ENCODE assay signal across 8 cellular contexts in the genomic region with DNA sequence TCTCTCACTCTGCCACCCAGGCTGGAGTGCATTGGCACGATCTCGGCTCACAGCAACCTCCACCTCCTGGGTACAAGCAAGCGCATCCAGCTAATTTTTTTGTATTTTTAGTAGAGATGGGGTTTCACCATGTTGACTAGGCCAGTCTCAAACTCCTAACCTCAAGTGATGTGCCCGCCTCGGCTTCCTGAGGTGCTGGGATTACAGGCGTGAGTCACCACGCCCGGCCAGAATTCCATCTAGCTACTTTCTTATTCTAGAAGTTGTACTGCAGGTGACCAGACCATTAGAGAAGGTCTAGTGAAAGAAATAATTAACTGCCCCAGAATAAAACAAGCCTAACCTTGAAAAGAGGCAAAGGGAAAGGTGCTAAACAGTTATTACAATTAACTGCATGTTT. TPM values are rescaled to one million over a fixed set of nuclear protein-coding genes. Genes with fewer than 3 reads are reported as not detected.
DNase-seq lines count a peak whose midpoint lies in the region; ATAC-seq and TF ChIP-seq lines count a peak whose summit lies in the region.

No MANE protein-coding gene starts in this region.

- peak overlapping the region; percentile 96 to 100 (median 99) for H3K4me3 Mint-ChIP-seq in CD4-positive, CD25-positive, alpha-beta regulatory T cell
- H3K4me3 Mint-ChIP-seq in activated naive CD8-positive, alpha-beta T cell treated with anti-CD3 and anti-CD28 coated beads for 36 hours = peak overlapping the region; percentile 100
- peak overlapping the region; percentile 52 for H3K4me3 Mint-ChIP-seq in mesothelial cell of epicardium

- TF ChIP-seq EP300 in ovary (IDR thresholded peaks at IDR 0.05) = no peak

- H3K27me3 Mint-ChIP-seq in CD4-positive, CD25-positive, alpha-beta regulatory T cell = no peaks in the 10 kb centered on the region
- no peaks in the 10 kb centered on the region for H3K27me3 Mint-ChIP-seq in activated naive CD8-positive, alpha-beta T cell treated with anti-CD3 and anti-CD28 coated beads for 36 hours
- H3K27me3 Mint-ChIP-seq in mesothelial cell of epicardium (ENCODE audit: low read depth) = no peaks in the 10 kb centered on the region

- H3K27ac Mint-ChIP-seq in CD4-positive, CD25-positive, alpha-beta regulatory T cell = peak overlapping the region; percentile 6 to 91 (median 17)
- H3K27ac Mint-ChIP-seq in activated naive CD8-positive, alpha-beta T cell treated with anti-CD3 and anti-CD28 coated beads for 36 hours = peak overlapping the region; percentile 28
- no peak overlapping the region for H3K27ac Mint-ChIP-seq in mesothelial cell of epicardium

- no peak for DNase-seq in CD4-positive, CD25-positive, alpha-beta regulatory T cell
- DNase-seq in HK-2 (ENCODE audit: unreplicated experiment) = peak; percentile 54
- peak; percentile 10 for DNase-seq in activated naive CD8-positive, alpha-beta T cell treated with anti-CD3 and anti-CD28 coated beads for 36 hours
- DNase-seq in mesothelial cell of epicardium (ENCODE audit: low spot score in 2 of 2, unreplicated experiment in 2 of 2) = no peak
- DNase-seq in ovary = no peak
- no peak for DNase-seq in foreskin melanocyte
- DNase-seq in ascending aorta (ENCODE audit: low spot score in 2 of 2) = no peak

- H3K4me1 Mint-ChIP-seq in CD4-positive, CD25-positive, alpha-beta regulatory T cell = peaks cover 19 to 42% (median 33%) of the 10 kb centered on the region in 4 donors
- peaks cover 19% of the 10 kb centered on the region for H3K4me1 Mint-ChIP-seq in activated naive CD8-positive, alpha-beta T cell treated with anti-CD3 and anti-CD28 coated beads for 36 hours
- H3K4me1 Mint-ChIP-seq in mesothelial cell of epicardium = peaks cover 26% of the 10 kb centered on the region

- intact Hi-C loops in ovary (cut with DNase I) (no loop called here), ascending aorta (cut with DNase I) (no loop called here)

- H3K9me3 ChIP-seq in CD4-positive, CD25-positive, alpha-beta regulatory T cell (ENCODE audit: control insufficient read depth in 2 of 2, low read length in 2 of 2) = no peaks in the 10 kb centered on the region
- H3K9me3 ChIP-seq in ovary (no peaks in the 10 kb centered on the region), ascending aorta (no peaks in the 10 kb centered on the region)

- no peaks in the 10 kb centered on the region for H3K36me3 Mint-ChIP-seq in CD4-positive, CD25-positive, alpha-beta regulatory T cell
- peaks cover 33% of the 10 kb centered on the region for H3K36me3 Mint-ChIP-seq in activated naive CD8-positive, alpha-beta T cell treated with anti-CD3 and anti-CD28 coated beads for 36 hours
- H3K36me3 Mint-ChIP-seq in mesothelial cell of epicardium = peaks cover under 1% of the 10 kb centered on the region

- 89 to 91% (median 89%) methylated on average over 8 of the region's 8 CpGs for WGBS in ovary, 3 donors

- H3K36me3 ChIP-seq in CD4-positive, CD25-positive, alpha-beta regulatory T cell (ENCODE audit: control insufficient read depth, insufficient read depth, low read length) = no peaks in the 10 kb centered on the region
- H3K36me3 ChIP-seq in ovary (no peaks in the 10 kb centered on the region), ascending aorta (no peaks in the 10 kb centered on the region)

- peaks cover 40% of the 10 kb centered on the region for H3K4me1 ChIP-seq in CD4-positive, CD25-positive, alpha-beta regulatory T cell (ENCODE audit: control insufficient read depth, insufficient read depth, low read length, poor library complexity, severe bottlenecking)
- H3K4me1 ChIP-seq in ovary (ENCODE audit: insufficient read depth) (no peaks in the 10 kb centered on the region), ascending aorta (peaks cover 0 to 2% of the 10 kb centered on the region in 2 donors)

- H3K4me3 ChIP-seq in CD4-positive, CD25-positive, alpha-beta regulatory T cell (ENCODE audit: low read depth, low read length) = peak overlapping the region; percentile 98
- no peak overlapping the region for H3K4me3 ChIP-seq in ovary
- H3K4me3 ChIP-seq in ascending aorta = no peak overlapping the region

- no peak for ATAC-seq in CD4-positive, CD25-positive, alpha-beta regulatory T cell (ENCODE audit: low read depth in 2 of 2)
- ATAC-seq in GM18868 (IDR thresholded peaks at IDR 0.05; ENCODE audit: unreplicated experiment) = no peak

- no peak overlapping the region for H3K27ac ChIP-seq in CD4-positive, CD25-positive, alpha-beta regulatory T cell (ENCODE audit: insufficient read depth, low read length, poor library complexity, severe bottlenecking)
- H3K27ac ChIP-seq in ovary = no peak overlapping the region
- no peak overlapping the region for H3K27ac ChIP-seq in ascending aorta

- TF ChIP-seq CTCF in mesothelial cell of epicardium (IDR thresholded peaks at IDR 0.05; ENCODE audit: unreplicated experiment) (no peak), ovary (IDR thresholded peaks at IDR 0.05) (no peak), ascending aorta (IDR thresholded peaks at IDR 0.05) (no peak)

- no peaks in the 10 kb centered on the region for H3K9me3 Mint-ChIP-seq in CD4-positive, CD25-positive, alpha-beta regulatory T cell
- H3K9me3 Mint-ChIP-seq in activated naive CD8-positive, alpha-beta T cell treated with anti-CD3 and anti-CD28 coated beads for 36 hours = no peaks in the 10 kb centered on the region
- no peaks in the 10 kb centered on the region for H3K9me3 Mint-ChIP-seq in mesothelial cell of epicardium

- no peaks in the 10 kb centered on the region for H3K27me3 ChIP-seq in CD4-positive, CD25-positive, alpha-beta regulatory T cell (ENCODE audit: control insufficient read depth, insufficient read depth, low read length)
- no peaks in the 10 kb centered on the region for H3K27me3 ChIP-seq in ovary
- no peaks in the 10 kb centered on the region for H3K27me3 ChIP-seq in ascending aorta

- no peak for TF ChIP-seq POLR2A in ovary (IDR thresholded peaks at IDR 0.05)

RNA-seq across cellular contexts. Expression of a gene that starts 2.2 kb away (rescaled TPM):
- total RNA-seq in CD4-positive, CD25-positive, alpha-beta regulatory T cell = 95.3 TPM
- polyA plus RNA-seq in CD4-positive, CD25-positive, alpha-beta regulatory T cell = 10 to 100 TPM; 23.0 to 26.9 (median 24.5) TPM
- total RNA-seq in activated naive CD8-positive, alpha-beta T cell treated with anti-CD3 and anti-CD28 coated beads for 36 hours = 10 to 100 TPM; 52.5 to 61.2 TPM
- 61.8 to 66.9 TPM (median 66.2 TPM) in 3 replicates for total RNA-seq in mesothelial cell of epicardium
- 10 to 100 TPM; 27.5 to 49.2 (median 31.1) TPM for total RNA-seq in ovary
- polyA plus RNA-seq in ovary = 10 to 100 TPM in 1 of 2 donors, 1 to 10 TPM in 1; 9.7 to 17.2 TPM
- 15.2 TPM for total RNA-seq in ascending aorta

Comparison
In these comparisons a context has a peak if more than half of its experiments do, and no peak if none do; other contexts are left out.
1. DNase-seq: peak in HK-2 (single experiment) and activated naive CD8-positive, alpha-beta T cell treated with anti-CD3 and anti-CD28 coated beads for 36 hours (single experiment); none in CD4-positive, CD25-positive, alpha-beta regulatory T cell (0 of 3), mesothelial cell of epicardium (0 of 2), ovary (0 of 5), foreskin melanocyte (single experiment) and ascending aorta (0 of 2).
2. Peak in every context shown above with its lines, with median percentiles within 50 percentile points of each other: H3K4me3 Mint-ChIP-seq.